Comparison of ENCODE assay signal across 8 cellular contexts in genomic region chr1:117605164-117605810, GRCh38. TPM values are rescaled to one million over a fixed set of nuclear protein-coding genes. Genes with fewer than 3 reads are reported as not detected.
A peak's percentile ranks its signal among the peaks of the same experiment; 100 is the strongest.
DNase-seq lines count a peak whose midpoint lies in the region; ATAC-seq and TF ChIP-seq lines count a peak whose summit lies in the region.

No MANE protein-coding gene starts in this region.

- no peak for TF ChIP-seq POLR2A in esophagus muscularis mucosa (IDR thresholded peaks at IDR 0.05; ENCODE audit: low read depth)

- ATAC-seq in HG02840 (IDR thresholded peaks at IDR 0.05; ENCODE audit: low FRiP score, unreplicated experiment) (peak; percentile 27), RWPE2 (ENCODE audit: low read depth) (peak; percentile 1; the same call in 2 of the 3 replicates)

- WGBS in esophagus muscularis mucosa, result under 1% methylated on average over 15 of the region's 32 CpGs

- no peak for DNase-seq in activated CD4-positive, alpha-beta T cell treated with anti-CD3 and anti-CD28 coated beads, Interleukin-2, amount 10 ng/mL, durations not matched to agents 24 days and 14 days
- no peak for DNase-seq in activated CD4-positive, alpha-beta T cell treated with anti-CD3 and anti-CD28 coated beads for 1 hour
- DNase-seq in RWPE2 (ENCODE audit: low spot score) (no peak), esophagus muscularis mucosa (ENCODE audit: extremely low spot score) (no peak), nephron progenitor cell (peak; percentile 51), GF-D8 (lab: John Stamatoyannopoulos, UW) (no peak), NCI-H774 (lab: John Stamatoyannopoulos, UW) (no peak)

- H3K36me3 ChIP-seq in RWPE2 (ENCODE audit: low read depth) (no peaks in the 10 kb centered on the region), esophagus muscularis mucosa (no peaks in the 10 kb centered on the region)

- H3K27ac Mint-ChIP-seq in activated CD4-positive, alpha-beta T cell treated with anti-CD3 and anti-CD28 coated beads, Interleukin-2, amount 10 ng/mL, durations not matched to agents 24 days and 14 days, result peak overlapping the region; percentile 80
- peak overlapping the region; percentile 86 for H3K27ac Mint-ChIP-seq in nephron progenitor cell

- TF ChIP-seq CTCF in RWPE2 (IDR thresholded peaks at IDR 0.05; ENCODE audit: poor library complexity, severe bottlenecking) (no peak), esophagus muscularis mucosa (IDR thresholded peaks at IDR 0.05) (no peak), nephron progenitor cell (IDR thresholded peaks at IDR 0.05) (no peak)

- H3K9me3 Mint-ChIP-seq in activated CD4-positive, alpha-beta T cell treated with anti-CD3 and anti-CD28 coated beads, Interleukin-2, amount 10 ng/mL, durations not matched to agents 24 days and 14 days, result no peaks in the 10 kb centered on the region
- H3K9me3 Mint-ChIP-seq in nephron progenitor cell, result no peaks in the 10 kb centered on the region

- intact Hi-C loops in activated CD4-positive, alpha-beta T cell treated with anti-CD3 and anti-CD28 coated beads, Interleukin-2, amount 10 ng/mL, durations not matched to agents 24 days and 14 days (cut with micrococcal nuclease), result loop anchor here (1.0 to 10.0 kb wide), 6 partner anchors 70 to 1100 kb away; partner anchors contain the start of genes GDAP2, MAN1A2 and WDR3
- intact Hi-C loops in esophagus muscularis mucosa (cut with DNase I), result loop anchor here (5.0 to 10.0 kb wide), 3 partner anchors 87 to 240 kb away; partner anchors contain the start of gene MAN1A2

- H3K4me3 Mint-ChIP-seq in activated CD4-positive, alpha-beta T cell treated with anti-CD3 and anti-CD28 coated beads, Interleukin-2, amount 10 ng/mL, durations not matched to agents 24 days and 14 days, result peak overlapping the region; percentile 90
- H3K4me3 Mint-ChIP-seq in nephron progenitor cell, result peak overlapping the region; percentile 95

- H3K36me3 Mint-ChIP-seq in activated CD4-positive, alpha-beta T cell treated with anti-CD3 and anti-CD28 coated beads, Interleukin-2, amount 10 ng/mL, durations not matched to agents 24 days and 14 days (ENCODE audit: low read depth), result peaks cover 20% of the 10 kb centered on the region
- H3K36me3 Mint-ChIP-seq in nephron progenitor cell (ENCODE audit: low read depth), result no peaks in the 10 kb centered on the region

- H3K9me3 ChIP-seq in RWPE2 (ENCODE audit: severe bottlenecking), result no peaks in the 10 kb centered on the region
- H3K9me3 ChIP-seq in esophagus muscularis mucosa, result no peaks in the 10 kb centered on the region

- no peak for TF ChIP-seq EP300 in esophagus muscularis mucosa (IDR thresholded peaks at IDR 0.05)

- peaks cover 41% of the 10 kb centered on the region for H3K27me3 Mint-ChIP-seq in activated CD4-positive, alpha-beta T cell treated with anti-CD3 and anti-CD28 coated beads, Interleukin-2, amount 10 ng/mL, durations not matched to agents 24 days and 14 days
- peaks cover 51% of the 10 kb centered on the region for H3K27me3 Mint-ChIP-seq in nephron progenitor cell (ENCODE audit: low read depth, poor library complexity)

- no peaks in the 10 kb centered on the region for H3K27me3 ChIP-seq in RWPE2 (ENCODE audit: insufficient read depth, poor library complexity, severe bottlenecking)
- no peaks in the 10 kb centered on the region for H3K27me3 ChIP-seq in esophagus muscularis mucosa

- H3K4me1 ChIP-seq in RWPE2 (ENCODE audit: insufficient read depth, poor library complexity, severe bottlenecking) (no peaks in the 10 kb centered on the region), esophagus muscularis mucosa (peaks cover 9 to 45% (median 39%) of the 10 kb centered on the region in 4 donors)

- H3K27ac ChIP-seq in RWPE2 (ENCODE audit: poor library complexity, severe bottlenecking) (no peak overlapping the region), esophagus muscularis mucosa (replicated peaks in 1 of 4) (peak overlapping the region; percentile 79 to 93 (median 84))

- peaks cover 46% of the 10 kb centered on the region for H3K4me1 Mint-ChIP-seq in activated CD4-positive, alpha-beta T cell treated with anti-CD3 and anti-CD28 coated beads, Interleukin-2, amount 10 ng/mL, durations not matched to agents 24 days and 14 days
- H3K4me1 Mint-ChIP-seq in nephron progenitor cell, result peaks cover 35% of the 10 kb centered on the region

- H3K4me3 ChIP-seq in RWPE2 (ENCODE audit: severe bottlenecking), result peak overlapping the region; percentile 52
- H3K4me3 ChIP-seq in esophagus muscularis mucosa, result peak overlapping the region; percentile 69 to 91 (median 87)

RNA-seq across cellular contexts. Expression of gene TENT5C, which starts 0.6 kb away (rescaled TPM):
- 3.1 and 3.5 TPM in 2 replicates for total RNA-seq in activated CD4-positive, alpha-beta T cell treated with anti-CD3 and anti-CD28 coated beads, Interleukin-2, amount 10 ng/mL, durations not matched to agents 24 days and 14 days
- 1 to 10 TPM in 3 of 4 donors, under 1 TPM in 1; 0.92 to 6.8 (median 2.5) TPM for total RNA-seq in esophagus muscularis mucosa
